Comparison of ENCODE assay signal across 8 cellular contexts in genomic region chr5:138330813-138331448, GRCh38. TPM values are rescaled to one million over a fixed set of nuclear protein-coding genes. Genes with fewer than 3 reads are reported as not detected.
A peak's percentile ranks its signal among the peaks of the same experiment; 100 is the strongest.
DNase-seq lines count a peak whose midpoint lies in the region; ATAC-seq and TF ChIP-seq lines count a peak whose summit lies in the region.

No MANE protein-coding gene starts in this region.

- H3K9ac ChIP-seq in GM23248: peak overlapping the region; percentile 81

- H2AFZ ChIP-seq in GM23248: peak overlapping the region; percentile 95

- TF ChIP-seq POLR2A in gastroesophageal sphincter (IDR thresholded peaks at IDR 0.05): no peak

- ATAC-seq in GM19035 (IDR thresholded peaks at IDR 0.05; ENCODE audit: unreplicated experiment): no peak
- ATAC-seq in GM18502 (IDR thresholded peaks at IDR 0.05; ENCODE audit: poor library complexity, unreplicated experiment): no peak
- no peak for ATAC-seq in gastroesophageal sphincter

- H4K20me1 ChIP-seq in GM23248 (ENCODE audit: insufficient read depth): no peaks in the 10 kb centered on the region

- WGBS in GM23248 (ENCODE audit: low coverage in 1 of 2, low lambda C conversion rate in 2 of 2, missing lambda C conversion rate in 2 of 2), 2 experiments: 2 to 4% methylated on average over 12 of the region's 12 CpGs
- WGBS in gastroesophageal sphincter (ENCODE audit: low coverage in 1 of 2), 2 donors: 1 to 4% methylated on average over 7 to 11 of the region's 12 CpGs

- DNase-seq in GM23248 (peak; percentile 48), SJCRH30 (peak; percentile 17 to 52), fibroblast of pulmonary artery (ENCODE audit: low read depth) (no peak), skeletal muscle cell (ENCODE audit: low read depth) (no peak), AG08396 (ENCODE audit: low spot score) (no peak)

- H3K79me2 ChIP-seq in GM23248 (ENCODE audit: insufficient read depth): peaks cover 17% of the 10 kb centered on the region; the same call in 1 of the 2 replicates

- TF ChIP-seq CTCF in fibroblast of pulmonary artery (IDR thresholded peaks at IDR 0.05; ENCODE audit: low read length, missing control alignments) (no peak), gastroesophageal sphincter (IDR thresholded peaks at IDR 0.05) (no peak)

- peak overlapping the region; percentile 96 for H3K4me2 ChIP-seq in GM23248 (ENCODE audit: unreplicated experiment)

- H3K4me3 ChIP-seq in GM23248 (peak overlapping the region; percentile 85), SJCRH30 (peak overlapping the region; percentile 71), fibroblast of pulmonary artery (replicated peaks; ENCODE audit: low read depth, low read length) (peak overlapping the region; percentile 72), skeletal muscle cell (ENCODE audit: low read depth, low read length) (peak overlapping the region; percentile 77), gastroesophageal sphincter (peak overlapping the region in 1 of 2 donors; percentile 47)

- H3K27me3 ChIP-seq in GM23248 (replicated peaks; ENCODE audit: insufficient read depth): no peaks in the 10 kb centered on the region
- H3K27me3 ChIP-seq in SJCRH30: no peaks in the 10 kb centered on the region
- H3K27me3 ChIP-seq in gastroesophageal sphincter: no peaks in the 10 kb centered on the region

- H3K36me3 ChIP-seq in GM23248 (ENCODE audit: low read depth): no peaks in the 10 kb centered on the region
- H3K36me3 ChIP-seq in SJCRH30: peaks cover 14% of the 10 kb centered on the region
- no peaks in the 10 kb centered on the region for H3K36me3 ChIP-seq in gastroesophageal sphincter

- no peaks in the 10 kb centered on the region for H3K9me2 ChIP-seq in GM23248 (ENCODE audit: insufficient read depth)

- in situ Hi-C loops in GM23248 (cut with MboI): no loop called here

- H3K27ac ChIP-seq in GM23248 (peak overlapping the region; percentile 32), SJCRH30 (peak overlapping the region; percentile 77), gastroesophageal sphincter (no peak overlapping the region)

- TF ChIP-seq EP300 in gastroesophageal sphincter (IDR thresholded peaks at IDR 0.05): no peak

- H3K4me1 ChIP-seq in GM23248 (ENCODE audit: insufficient read depth): 0 out of 2 replicates have a peak, but pooled peaks cover 6% of the 10 kb centered on the region
- H3K4me1 ChIP-seq in SJCRH30: peaks cover 3% of the 10 kb centered on the region; the same call in 1 of the 2 replicates
- peaks cover 0 to 15% (median 7%) of the 10 kb centered on the region in 3 donors for H3K4me1 ChIP-seq in gastroesophageal sphincter

- H3F3A ChIP-seq in GM23248 (ENCODE audit: insufficient read depth): no peaks in the 10 kb centered on the region

- H3K9me3 ChIP-seq in GM23248 (ENCODE audit: low read depth) (no peaks in the 10 kb centered on the region), SJCRH30 (replicated peaks) (no peaks in the 10 kb centered on the region), gastroesophageal sphincter (no peaks in the 10 kb centered on the region)

RNA-seq across cellular contexts. Expression of gene CDC25C, which starts 0.7 kb away (rescaled TPM):
- total RNA-seq in GM23248 (2014; rRNA removed; shearing (Covaris generic)): 4.5 and 5.9 TPM in 2 replicates
- 2.9 and 4.4 TPM in 2 replicates for polyA plus RNA-seq in GM23248 (2016; fragmentation: Nextera tagmentation; extraction: Ambion mirVana)
- 29.5 and 36.3 TPM in 2 replicates for total RNA-seq in SJCRH30 (2014; rRNA removed; shearing (Covaris generic))
- under 1 TPM in 1 of 4 donors, not detected in 3; 0.45 TPM for total RNA-seq in gastroesophageal sphincter

RNA-seq across cellular contexts. Expression of gene FAM53C, which starts 7.1 kb away (rescaled TPM):
- 26.8 and 34.8 TPM in 2 replicates for total RNA-seq in GM23248 (2014; rRNA removed; shearing (Covaris generic))
- polyA plus RNA-seq in GM23248 (2016; fragmentation: Nextera tagmentation; extraction: Ambion mirVana): 25.5 and 26.7 TPM in 2 replicates
- 40.3 and 40.5 TPM in 2 replicates for total RNA-seq in SJCRH30 (2014; rRNA removed; shearing (Covaris generic))
- 10 to 100 TPM; 26.3 to 30.5 (median 29.8) TPM for total RNA-seq in gastroesophageal sphincter

RNA-seq across cellular contexts. Expression of gene KDM3B, which starts 21.6 kb away (rescaled TPM):
- total RNA-seq in GM23248 (2014; rRNA removed; shearing (Covaris generic)): 26.8 and 28.3 TPM in 2 replicates
- polyA plus RNA-seq in GM23248 (2016; fragmentation: Nextera tagmentation; extraction: Ambion mirVana): 9.8 and 12.6 TPM in 2 replicates
- total RNA-seq in SJCRH30 (2014; rRNA removed; shearing (Covaris generic)): 73.0 and 75.2 TPM in 2 replicates
- 10 to 100 TPM; 63.4 to 94.0 (median 77.8) TPM for total RNA-seq in gastroesophageal sphincter

RNA-seq across cellular contexts. Expression of gene GFRA3, which starts 56.5 kb away (rescaled TPM):
- not detected in 2 replicates for total RNA-seq in GM23248 (2014; rRNA removed; shearing (Covaris generic))
- polyA plus RNA-seq in GM23248 (2016; fragmentation: Nextera tagmentation; extraction: Ambion mirVana): not detected in 2 replicates
- 0.15 TPM in 1 of 2 replicates, not detected in the other for total RNA-seq in SJCRH30 (2014; rRNA removed; shearing (Covaris generic))
- 1 to 10 TPM in 3 of 4 donors, under 1 TPM in 1; 0.40 to 6.4 (median 1.7) TPM for total RNA-seq in gastroesophageal sphincter

Comparison
In these comparisons a context has a peak if more than half of its experiments do, and no peak if none do; other contexts are left out.
1. DNase-seq: peak in GM23248 (single experiment) and SJCRH30 (2 of 2); none in fibroblast of pulmonary artery (single experiment), skeletal muscle cell (single experiment) and AG08396 (single experiment).
2. H3K27ac ChIP-seq: peak in GM23248 (single experiment) and SJCRH30 (single experiment); none in gastroesophageal sphincter (0 of 4).